ENCODE assay signal across 21 cellular contexts in genomic region chr17:19495828-19496227, GRCh38. TPM values are rescaled to one million over a fixed set of nuclear protein-coding genes. Genes with fewer than 3 reads are reported as not detected.
DNase-seq lines count a peak whose midpoint lies in the region; ATAC-seq and TF ChIP-seq lines count a peak whose summit lies in the region.
"Had no signal": no experiment of that assay in that cellular context is flagged by ENCODE, and none has a peak within 500 bp of the region (broad histone marks: within the 10 kb centered on the region; RNA-seq: fewer than 3 reads in every experiment).

No MANE protein-coding gene starts in this region.

- no peaks in the 10 kb centered on the region for H3K9me3 ChIP-seq in SU-DHL-6 (ENCODE audit: insufficient read depth, low read length)
- H3K9me3 ChIP-seq in naive thymus-derived CD4-positive, alpha-beta T cell (ENCODE audit: control insufficient read depth in 2 of 3, low read length in 3 of 3), result no peaks in the 10 kb centered on the region

- POLR2A ChIA-PET in naive thymus-derived CD4-positive, alpha-beta T cell (lab: Charles Lee), result no interaction called here

- H3K27ac ChIP-seq in GM23338 (ENCODE audit: low read depth), result no peak overlapping the region
- no peak overlapping the region for H3K27ac ChIP-seq in SU-DHL-6 (ENCODE audit: low read depth, low read length)
- no peak overlapping the region for H3K27ac ChIP-seq in naive thymus-derived CD4-positive, alpha-beta T cell (ENCODE audit: low read depth, low read length)
- H3K27ac ChIP-seq: GM23248, HL-60 had no signal

- H3K36me3 Mint-ChIP-seq in GM23338 (ENCODE audit: low read depth), result no peaks in the 10 kb centered on the region
- H3K36me3 Mint-ChIP-seq in naive thymus-derived CD4-positive, alpha-beta T cell, result no peaks in the 10 kb centered on the region

- no peak overlapping the region for H3K4me2 ChIP-seq in GM23338
- peak overlapping the region; percentile 34 for H3K4me2 ChIP-seq in SU-DHL-6 (ENCODE audit: low read depth, low read length, poor library complexity, severe bottlenecking)

- H3K9me3 Mint-ChIP-seq in GM23338, result no peaks in the 10 kb centered on the region; the same call in 2 of the 3 replicates
- H3K9me3 Mint-ChIP-seq in naive thymus-derived CD4-positive, alpha-beta T cell, result no peaks in the 10 kb centered on the region

- no peak overlapping the region for H3K4me3 ChIP-seq in GM23338
- no peak overlapping the region for H3K4me3 ChIP-seq in SU-DHL-6 (ENCODE audit: insufficient read depth, low read length, poor library complexity, severe bottlenecking)
- no peak overlapping the region for H3K4me3 ChIP-seq in naive thymus-derived CD4-positive, alpha-beta T cell (ENCODE audit: low read length)
- H3K4me3 ChIP-seq: GM23248 had no signal

- H2AFZ ChIP-seq in GM23338 (peak overlapping the region; percentile 60; the same call in 1 of the 2 replicates), SU-DHL-6 (ENCODE audit: low read depth, low read length, severe bottlenecking) (no peak overlapping the region)
- H2AFZ ChIP-seq: GM23248 had no signal

- no peak overlapping the region for H3K27ac Mint-ChIP-seq in GM23338
- no peak overlapping the region for H3K27ac Mint-ChIP-seq in naive thymus-derived CD4-positive, alpha-beta T cell

- no peak overlapping the region for H3K4me3 Mint-ChIP-seq in GM23338
- no peak overlapping the region for H3K4me3 Mint-ChIP-seq in naive thymus-derived CD4-positive, alpha-beta T cell

- CTCF ChIA-PET in naive thymus-derived CD4-positive, alpha-beta T cell (lab: Charles Lee), result no interaction called here

- no peaks in the 10 kb centered on the region; the same call in 1 of the 2 replicates for H3K9me2 ChIP-seq in GM23338 (ENCODE audit: insufficient read depth)
- H3K9me2 ChIP-seq in SU-DHL-6 (replicated peaks; ENCODE audit: insufficient read depth, low read length), result no peaks in the 10 kb centered on the region

- intact Hi-C loops in naive thymus-derived CD4-positive, alpha-beta T cell (cut with micrococcal nuclease), result no loop called here

- DNase-seq in GM23338 (ENCODE audit: low spot score) (no peak), islet precursor cell (peak; percentile 26), superior temporal gyrus (ENCODE audit: extremely low spot score) (peak; percentile 2), D341Med (ENCODE audit: low spot score) (no peak), HUDEP-2 (lab: John Stamatoyannopoulos, UW; ENCODE audit: unreplicated experiment in 76 of 76) (no peak)
- no peak for DNase-seq in naive thymus-derived CD4-positive, alpha-beta T cell
- DNase-seq: GM23248, HCEC 1CT, KBM-7, NCI-H1105, NCI-H146, NCI-H2029 treated with DMSO at 0.1 percent for 48 hours, NCI-H2171, NCI-H345, NCI-H524, NCI-H82, OCI-M1 had no signal

- TF ChIP-seq CTCF in GM23338 (conservative IDR thresholded peaks at IDR 0.05; ENCODE audit: low read depth in 2 of 2), result no peak
- no peak for TF ChIP-seq CTCF in SU-DHL-6 (IDR thresholded peaks at IDR 0.05; ENCODE audit: insufficient read depth, low read length, poor library complexity, severe bottlenecking)

- H3K27me3 ChIP-seq in GM23338 (ENCODE audit: insufficient read depth), result no peaks in the 10 kb centered on the region
- no peaks in the 10 kb centered on the region for H3K27me3 ChIP-seq in SU-DHL-6 (ENCODE audit: low read length)
- H3K27me3 ChIP-seq in naive thymus-derived CD4-positive, alpha-beta T cell (ENCODE audit: control insufficient read depth in 2 of 2, insufficient read depth in 2 of 2, low read length in 2 of 2), result no peaks in the 10 kb centered on the region

- H3K9ac ChIP-seq in SU-DHL-6 (ENCODE audit: low read length), result no peak overlapping the region; the same call in 1 of the 2 replicates
- H3K9ac ChIP-seq: GM23248 had no signal

- H3K79me2 ChIP-seq in GM23338 (replicated peaks; ENCODE audit: insufficient read depth) (no peaks in the 10 kb centered on the region), SU-DHL-6 (ENCODE audit: insufficient read depth, low read length) (no peaks in the 10 kb centered on the region)

- H3F3A ChIP-seq in GM23338 (replicated peaks; ENCODE audit: low read depth) (0 out of 2 replicates have a peak, but pooled peaks cover 2% of the 10 kb centered on the region), SU-DHL-6 (ENCODE audit: insufficient read depth) (no peaks in the 10 kb centered on the region)

- H3K36me3 ChIP-seq in GM23338 (ENCODE audit: insufficient read depth) (no peaks in the 10 kb centered on the region), SU-DHL-6 (ENCODE audit: low read length) (no peaks in the 10 kb centered on the region)
- H3K36me3 ChIP-seq in naive thymus-derived CD4-positive, alpha-beta T cell (ENCODE audit: control insufficient read depth in 2 of 3, insufficient read depth in 3 of 3, low read length in 3 of 3), result no peaks in the 10 kb centered on the region

- H3K4me1 ChIP-seq in GM23338 (ENCODE audit: insufficient read depth), result peaks cover 27% of the 10 kb centered on the region
- no peaks in the 10 kb centered on the region for H3K4me1 ChIP-seq in naive thymus-derived CD4-positive, alpha-beta T cell (ENCODE audit: control insufficient read depth in 2 of 2, insufficient read depth in 2 of 2, low read length in 2 of 2)

- H4K20me1 ChIP-seq in GM23338 (replicated peaks; ENCODE audit: insufficient read depth) (no peaks in the 10 kb centered on the region), SU-DHL-6 (ENCODE audit: low read depth, low read length) (no peaks in the 10 kb centered on the region)

- ATAC-seq in GM23338, result no peak
- no peak for ATAC-seq in naive thymus-derived CD4-positive, alpha-beta T cell
- ATAC-seq: Right ventricle myocardium inferior had no signal

- peaks cover 24% of the 10 kb centered on the region for H3K4me1 Mint-ChIP-seq in GM23338
- H3K4me1 Mint-ChIP-seq in naive thymus-derived CD4-positive, alpha-beta T cell, result no peaks in the 10 kb centered on the region

- peaks cover 13% of the 10 kb centered on the region for H3K27me3 Mint-ChIP-seq in GM23338 (ENCODE audit: insufficient read depth, low read depth, poor library complexity)
- H3K27me3 Mint-ChIP-seq in naive thymus-derived CD4-positive, alpha-beta T cell, result peaks cover 0 to 2% (median 0%) of the 10 kb centered on the region in 5 donors

TF ChIP-seq in GM23338, 12 proteins besides CTCF, POLR2A, EP300 and RAD21 (continues in another document):
- TF ChIP-seq JUNB (IDR thresholded peaks at IDR 0.05; ENCODE audit: unreplicated experiment) (no peak), NANOG (IDR thresholded peaks at IDR 0.05; ENCODE audit: borderline replicate concordance) (no peak), REST (IDR thresholded peaks at IDR 0.05; ENCODE audit: unreplicated experiment) (no peak)

RNA-seq across cellular contexts. Expression of gene SLC47A1, which starts 37.8 kb away (rescaled TPM):
- 1.9 and 4.5 TPM in 2 replicates for total RNA-seq in GM23338 (2014; rRNA removed; shearing (Covaris generic))
- polyA plus RNA-seq in GM23338 (2016; fragmentation: Nextera tagmentation; extraction: Ambion mirVana), result 0.53 and 0.64 TPM in 2 replicates
- 1 to 10 TPM in 1 of 5 experiments, under 1 TPM in 1, not detected in 3; 0.21 to 2.7 TPM for total RNA-seq in naive thymus-derived CD4-positive, alpha-beta T cell
- under 1 TPM in 1 of 2 donors, not detected in 1; 0.09 TPM for polyA plus RNA-seq in naive thymus-derived CD4-positive, alpha-beta T cell
- total RNA-seq: HT-29 had no signal

Comparison
In these comparisons a context has a peak if more than half of its experiments do, and no peak if none do; other contexts are left out.
1. DNase-seq: peak in islet precursor cell (single experiment) and superior temporal gyrus (single experiment); none in GM23338 (single experiment), D341Med (single experiment), naive thymus-derived CD4-positive, alpha-beta T cell (0 of 9) and HUDEP-2 (0 of 76).